In genomic region chr1:212760126-212760823, GRCh38 we compare ENCODE assay signal across 7 cellular contexts. TPM values are rescaled to one million over a fixed set of nuclear protein-coding genes. Genes with fewer than 3 reads are reported as not detected.
DNase-seq lines count a peak whose midpoint lies in the region; ATAC-seq and TF ChIP-seq lines count a peak whose summit lies in the region.

No MANE protein-coding gene starts in this region.

- H3K4me1 Mint-ChIP-seq in immature natural killer cell = peaks cover 4 to 28% of the 10 kb centered on the region in 2 donors

- H3K9me3 Mint-ChIP-seq in immature natural killer cell = no peaks in the 10 kb centered on the region

- peak; percentile 56 for DNase-seq in NB4 (ENCODE audit: low read depth)
- DNase-seq in activated T-cell treated with anti-CD3 and anti-CD28 coated beads, Interleukin-2, amount 50 U/mL, for 1 hour = peak; percentile 44
- DNase-seq in immature natural killer cell = peak in 2 of 3 donors; percentile 1 to 9
- DNase-seq in stimulated activated naive CD8-positive, alpha-beta T cell treated with anti-CD3 and anti-CD28 coated beads, Interleukin-15, Interleukin-2, amounts not matched to agents 100 U/mL and 50 U/mL, for 24 hours = peak; percentile 70
- DNase-seq in NCI-H2107 (lab: John Stamatoyannopoulos, UW) = no peak

- peak; percentile 54 for TF ChIP-seq CTCF in NB4 (IDR thresholded peaks at IDR 0.05; ENCODE audit: low read depth, low read length)

- ATAC-seq in GM18498 (IDR thresholded peaks at IDR 0.05; ENCODE audit: unreplicated experiment) (peak; percentile 64), HG02970 (IDR thresholded peaks at IDR 0.05; ENCODE audit: low FRiP score, unreplicated experiment) (no peak)
- ATAC-seq in stimulated activated naive CD8-positive, alpha-beta T cell treated with anti-CD3 and anti-CD28 coated beads, Interleukin-15, Interleukin-2, amounts not matched to agents 100 U/mL and 50 U/mL, for 24 hours = peak; percentile 92

- peaks cover 4 to 32% (median 10%) of the 10 kb centered on the region in 3 donors for H3K36me3 Mint-ChIP-seq in immature natural killer cell

- H3K4me3 Mint-ChIP-seq in immature natural killer cell = no peak overlapping the region

- H3K4me3 ChIP-seq in NB4 (ENCODE audit: low read depth, low read length) = no peak overlapping the region

- peak overlapping the region in 1 of 6 donors; percentile 14 for H3K27ac Mint-ChIP-seq in immature natural killer cell

- TF ChIP-seq POLR2A in NB4 (IDR thresholded peaks at IDR 0.05; ENCODE audit: extremely low read depth, insufficient read length) = no peak

- H3K27me3 Mint-ChIP-seq in immature natural killer cell (ENCODE audit: low read depth in 3 of 3) = no peaks in the 10 kb centered on the region

RNA-seq across cellular contexts. Expression of gene NSL1, which starts 31.3 kb away (rescaled TPM):
- polyA plus RNA-seq in immature natural killer cell = 10 to 100 TPM; 63.4 to 70.6 (median 64.6) TPM

RNA-seq across cellular contexts. Expression of gene TATDN3, which starts 31.4 kb away (rescaled TPM):
- polyA plus RNA-seq in immature natural killer cell = 10 to 100 TPM in 2 of 3 donors, 1 to 10 TPM in 1; 8.5 to 14.8 (median 14.6) TPM
